Comparison of ENCODE assay signal across 9 cellular contexts in genomic region chr6:33761922-33762629, GRCh38. TPM values are rescaled to one million over a fixed set of nuclear protein-coding genes. Genes with fewer than 3 reads are reported as not detected.
A peak's percentile ranks its signal among the peaks of the same experiment; 100 is the strongest.
DNase-seq lines count a peak whose midpoint lies in the region; ATAC-seq, FAIRE-seq and TF ChIP-seq lines count a peak whose summit lies in the region.
"Had no signal": no experiment of that assay in that cellular context is flagged by ENCODE, and none has a peak within 500 bp of the region (broad histone marks: within the 10 kb centered on the region; RNA-seq: fewer than 3 reads in every experiment).

No MANE protein-coding gene starts in this region.

- H3K4me2 ChIP-seq in keratinocyte (ENCODE audit: control insufficient read depth, extremely low read depth, insufficient read depth, low read depth, low read length): no peak overlapping the region

- H2AFZ ChIP-seq in keratinocyte (ENCODE audit: control insufficient read depth, low read length): no peak overlapping the region

- H3K79me2 ChIP-seq in keratinocyte (ENCODE audit: control insufficient read depth, insufficient read depth, low read length): no peaks in the 10 kb centered on the region

- H3K27ac ChIP-seq in keratinocyte (ENCODE audit: control insufficient read depth, insufficient read depth, low read length): no peak overlapping the region

- WGBS in lower leg skin, 2 donors: 42 to 72% methylated on average over 5 to 6 of the region's 7 CpGs

- no peaks in the 10 kb centered on the region for H3K9me3 ChIP-seq in keratinocyte (ENCODE audit: control insufficient read depth, low read depth, low read length)

- H3K36me3 ChIP-seq in keratinocyte (ENCODE audit: control insufficient read depth in 2 of 2, extremely low read depth in 1 of 2, insufficient read depth in 2 of 2, low read length in 2 of 2): no peaks in the 10 kb centered on the region

- H3K4me3 ChIP-seq in astrocyte of the spinal cord (ENCODE audit: low read depth, low read length): no peak overlapping the region
- H3K4me3 ChIP-seq in keratinocyte (ENCODE audit: control insufficient read depth in 2 of 3, extremely low read depth in 1 of 3, insufficient read depth in 2 of 3, low read depth in 1 of 3, low read length in 3 of 3): no peak overlapping the region
- H3K4me3 ChIP-seq in lower leg skin (ENCODE audit: low read depth, poor library complexity, severe bottlenecking): no peak overlapping the region

- no peak for ATAC-seq in HG02973 (IDR thresholded peaks at IDR 0.05; ENCODE audit: unreplicated experiment)

- intact Hi-C loops in lower leg skin (cut with DNase I; ENCODE audit: low total_unique reads): no loop called here

- TF ChIP-seq CTCF in astrocyte of the spinal cord (IDR thresholded peaks at IDR 0.05; ENCODE audit: low read depth, low read length) (peak; percentile 49), keratinocyte (optimal IDR thresholded peaks at IDR 0.05 in 1 of 3, IDR thresholded peaks at IDR 0.05 in 1 of 3, conservative IDR thresholded peaks at IDR 0.05 in 1 of 3; ENCODE audit: extremely low read depth in 1 of 3, insufficient read depth in 2 of 3, low read length in 3 of 3) (peak; percentile 66 to 96 (median 81)), lower leg skin (IDR thresholded peaks at IDR 0.05) (peak in 1 of 3 donors; percentile 62)

- no peaks in the 10 kb centered on the region for H3K9me1 ChIP-seq in keratinocyte (ENCODE audit: control insufficient read depth, extremely low read depth, insufficient read depth, low read length)

- dilution Hi-C loops in keratinocyte (cut with MboI; ENCODE audit: extremely low pct_ligation_motif_present, low sequenced_read_pairs): no loop called here

- H3K27me3 ChIP-seq in keratinocyte (ENCODE audit: control insufficient read depth, extremely low read depth, insufficient read depth, low read length): peaks cover 3% of the 10 kb centered on the region

- in situ Hi-C loops in astrocyte of the spinal cord (cut with HindIII; ENCODE audit: low sequenced_read_pairs): no loop called here

- no peak overlapping the region for H3K9ac ChIP-seq in keratinocyte (ENCODE audit: control insufficient read depth, extremely low read depth, insufficient read depth, low read length)

- FAIRE-seq in keratinocyte (lab: Jason Lieb, UNC): no peak

- no peaks in the 10 kb centered on the region for H4K20me1 ChIP-seq in keratinocyte (ENCODE audit: control insufficient read depth, extremely low read depth, insufficient read depth, low read length)

- H3K4me1 ChIP-seq in keratinocyte (ENCODE audit: control insufficient read depth, extremely low read depth, insufficient read depth, low read length): no peaks in the 10 kb centered on the region

- no peak for TF ChIP-seq POLR2A in lower leg skin (IDR thresholded peaks at IDR 0.05)

- DNase-seq in DMS53 (lab: John Stamatoyannopoulos, UW): peak; percentile 88
- DNase-seq in HuH-7.5 (ENCODE audit: low spot score): peak; percentile 71
- DNase-seq in SHP77 treated with DMSO at 0.1 percent for 48 hours (lab: John Stamatoyannopoulos, UW): peak; percentile 26
- no peak for DNase-seq in astrocyte of the spinal cord (ENCODE audit: low read depth, low spot score)
- no peak for DNase-seq in keratinocyte (ENCODE audit: low read depth, low spot score)
- peak; percentile 43 for DNase-seq in stimulated activated CD4-positive, alpha-beta T cell treated with anti-CD3 and anti-CD28 coated beads, Interleukin-4, amount 100 ng/mL, for 24 hours
- no peak for DNase-seq in lower leg skin (ENCODE audit: low spot score in 2 of 2)

RNA-seq across cellular contexts. Expression of gene IP6K3, which starts 15.4 kb away (rescaled TPM):
- polyA plus RNA-seq in keratinocyte: 0.05 TPM in 1 of 3 replicates, not detected in the others
- polyA plus RNA-seq in keratinocyte (2011; ENCODE audit: low read depth): not detected
- not detected in 2 replicates for polyA plus RNA-seq in keratinocyte (2011; cell fraction: cytosol; rRNA removed)
- polyA plus RNA-seq in keratinocyte (2011; cell fraction: nucleus; rRNA removed): not detected in 2 replicates
- polyA plus RNA-seq in keratinocyte (2012; ENCODE audit: low replicate concordance): not detected in 2 replicates
- not detected in 3 replicates for polyA minus RNA-seq in keratinocyte
- not detected for polyA minus RNA-seq in keratinocyte (2011; cell fraction: cytosol; rRNA and poly(A)+ RNA removed)
- not detected in 2 replicates for polyA minus RNA-seq in keratinocyte (2011; cell fraction: nucleus; rRNA and poly(A)+ RNA removed)
- under 1 TPM in 1 of 4 donors, not detected in 3; 0.45 TPM for total RNA-seq in lower leg skin
- total RNA-seq: T-helper 1 cell treated with Interleukin-12 subunit alpha and Interleukin-12 subunit beta and Interleukin-4 antibody, amounts not matched to agents 30 ng/mL and 1 ng/mL, for 36 hours had no signal

RNA-seq across cellular contexts. Expression of gene LEMD2, which starts 26.9 kb away (rescaled TPM):
- 30.8 to 48.6 TPM (median 47.5 TPM) in 3 replicates for polyA plus RNA-seq in keratinocyte
- 23.4 TPM for polyA plus RNA-seq in keratinocyte (2011; ENCODE audit: low read depth)
- 19.1 and 24.5 TPM in 2 replicates for polyA plus RNA-seq in keratinocyte (2011; cell fraction: cytosol; rRNA removed)
- polyA plus RNA-seq in keratinocyte (2011; cell fraction: nucleus; rRNA removed): 74.9 and 89.3 TPM in 2 replicates
- 34.0 and 34.2 TPM in 2 replicates for polyA plus RNA-seq in keratinocyte (2012; ENCODE audit: low replicate concordance)
- polyA minus RNA-seq in keratinocyte: 39.6 to 72.0 TPM (median 40.1 TPM) in 3 replicates
- 21.1 TPM for polyA minus RNA-seq in keratinocyte (2011; cell fraction: cytosol; rRNA and poly(A)+ RNA removed)
- polyA minus RNA-seq in keratinocyte (2011; cell fraction: nucleus; rRNA and poly(A)+ RNA removed): 31.9 and 52.5 TPM in 2 replicates
- total RNA-seq in lower leg skin: 10 to 100 TPM; 57.5 to 93.6 (median 68.1) TPM

RNA-seq across cellular contexts. Expression of gene MLN, which starts 41.7 kb away (rescaled TPM):
- not detected in 3 replicates for polyA plus RNA-seq in keratinocyte
- polyA plus RNA-seq in keratinocyte (2011; ENCODE audit: low read depth): not detected
- not detected in 2 replicates for polyA plus RNA-seq in keratinocyte (2011; cell fraction: cytosol; rRNA removed)
- not detected in 2 replicates for polyA plus RNA-seq in keratinocyte (2011; cell fraction: nucleus; rRNA removed)
- polyA plus RNA-seq in keratinocyte (2012; ENCODE audit: low replicate concordance): not detected in 2 replicates
- not detected in 3 replicates for polyA minus RNA-seq in keratinocyte
- not detected for polyA minus RNA-seq in keratinocyte (2011; cell fraction: cytosol; rRNA and poly(A)+ RNA removed)
- not detected in 2 replicates for polyA minus RNA-seq in keratinocyte (2011; cell fraction: nucleus; rRNA and poly(A)+ RNA removed)
- not detected for total RNA-seq in lower leg skin
- total RNA-seq: T-helper 1 cell treated with Interleukin-12 subunit alpha and Interleukin-12 subunit beta and Interleukin-4 antibody, amounts not matched to agents 30 ng/mL and 1 ng/mL, for 36 hours had no signal

RNA-seq across cellular contexts. Expression of gene UQCC2, which starts 50.6 kb away (rescaled TPM):
- 43.8 to 76.7 TPM (median 71.4 TPM) in 3 replicates for polyA plus RNA-seq in keratinocyte
- 26.5 TPM for polyA plus RNA-seq in keratinocyte (2011; ENCODE audit: low read depth)
- polyA plus RNA-seq in keratinocyte (2011; cell fraction: cytosol; rRNA removed): 22.3 and 22.6 TPM in 2 replicates
- polyA plus RNA-seq in keratinocyte (2011; cell fraction: nucleus; rRNA removed): 11.0 and 12.1 TPM in 2 replicates
- polyA plus RNA-seq in keratinocyte (2012; ENCODE audit: low replicate concordance): 140 and 159 TPM in 2 replicates
- polyA minus RNA-seq in keratinocyte: 9.6 to 14.3 TPM (median 12.0 TPM) in 3 replicates
- 14.4 TPM for polyA minus RNA-seq in keratinocyte (2011; cell fraction: cytosol; rRNA and poly(A)+ RNA removed)
- 3.6 and 5.1 TPM in 2 replicates for polyA minus RNA-seq in keratinocyte (2011; cell fraction: nucleus; rRNA and poly(A)+ RNA removed)
- 10 to 100 TPM in 2 of 4 donors, 1 to 10 TPM in 2; 8.5 to 20.4 (median 10.2) TPM for total RNA-seq in lower leg skin

Comparison
In these comparisons a context has a peak if more than half of its experiments do, and no peak if none do; other contexts are left out.
1. DNase-seq: peak in DMS53 (single experiment), HuH-7.5 (single experiment), SHP77 treated with DMSO at 0.1 percent for 48 hours (single experiment) and stimulated activated CD4-positive, alpha-beta T cell treated with anti-CD3 and anti-CD28 coated beads, Interleukin-4, amount 100 ng/mL, for 24 hours (single experiment); none in astrocyte of the spinal cord (single experiment), keratinocyte (single experiment) and lower leg skin (0 of 2).